Comparison of ENCODE assay signal across 11 cellular contexts in genomic region chr11:12539570-12539969, GRCh38.
DNase-seq lines count a peak whose midpoint lies in the region; ATAC-seq lines count a peak whose summit lies in the region.
"Had no signal": no experiment of that assay in that cellular context is flagged by ENCODE, and none has a peak within 500 bp of the region (broad histone marks: within the 10 kb centered on the region; RNA-seq: fewer than 3 reads in every experiment).

No MANE protein-coding gene starts in this region.

- no peaks in the 10 kb centered on the region for H3K36me3 Mint-ChIP-seq in immature natural killer cell
- H3K36me3 Mint-ChIP-seq: CD4-positive, CD25-positive, alpha-beta regulatory T cell had no signal

- H3K4me3 Mint-ChIP-seq in immature natural killer cell: no peak overlapping the region
- H3K4me3 Mint-ChIP-seq: CD4-positive, CD25-positive, alpha-beta regulatory T cell had no signal

- H3K27me3 Mint-ChIP-seq in immature natural killer cell (ENCODE audit: low read depth in 3 of 3): peaks cover 0 to 6% (median 2%) of the 10 kb centered on the region in 3 donors

- H3K4me1 ChIP-seq in SJSA1 (replicated peaks): peaks cover 48% of the 10 kb centered on the region

- no peaks in the 10 kb centered on the region for H3K36me3 ChIP-seq in SJSA1

- DNase-seq in Ammon's horn (ENCODE audit: low spot score): peak; percentile 21
- peak; percentile 80 to 84 for DNase-seq in SJSA1 (ENCODE audit: low read depth in 1 of 2, low spot score in 2 of 2)
- DNase-seq in fibroblast of peridontal ligament (ENCODE audit: extremely low read depth): peak; percentile 96
- peak; percentile 49 for DNase-seq in pulmonary artery endothelial cell (ENCODE audit: low read depth, low spot score)
- no peak for DNase-seq in NCI-H2081 treated with DMSO at 0.1 percent for 48 hours (lab: John Stamatoyannopoulos, UW)
- no peak for DNase-seq in immature natural killer cell
- DNase-seq in NCI-H345 (lab: John Stamatoyannopoulos, UW): no peak
- DNase-seq: CD4-positive, CD25-positive, alpha-beta regulatory T cell; NCI-H774; small intestine had no signal

- H3K27me3 ChIP-seq in SJSA1 (replicated peaks): no peaks in the 10 kb centered on the region

- no peak overlapping the region for H3K4me3 ChIP-seq in SJSA1

- peaks cover 0 to 2% (median 0%) of the 10 kb centered on the region in 6 donors for H3K9me3 Mint-ChIP-seq in immature natural killer cell

- no peak overlapping the region for H3K27ac Mint-ChIP-seq in immature natural killer cell
- H3K27ac Mint-ChIP-seq: CD4-positive, CD25-positive, alpha-beta regulatory T cell had no signal

- H3K4me1 Mint-ChIP-seq in immature natural killer cell: no peaks in the 10 kb centered on the region
- H3K4me1 Mint-ChIP-seq: CD4-positive, CD25-positive, alpha-beta regulatory T cell had no signal

- ATAC-seq in HG02763 (IDR thresholded peaks at IDR 0.05; ENCODE audit: unreplicated experiment): no peak

- H3K27ac ChIP-seq in SJSA1: peak overlapping the region; percentile 88

- no peaks in the 10 kb centered on the region for H3K9me3 ChIP-seq in SJSA1 (replicated peaks)

Comparison
In these comparisons a context has a peak if more than half of its experiments do, and no peak if none do; other contexts are left out.
1. DNase-seq: peak in Ammon's horn (single experiment), SJSA1 (2 of 2), fibroblast of peridontal ligament (single experiment) and pulmonary artery endothelial cell (single experiment); none in NCI-H2081 treated with DMSO at 0.1 percent for 48 hours (single experiment), immature natural killer cell (0 of 3) and NCI-H345 (single experiment).